In the genomic region with DNA sequence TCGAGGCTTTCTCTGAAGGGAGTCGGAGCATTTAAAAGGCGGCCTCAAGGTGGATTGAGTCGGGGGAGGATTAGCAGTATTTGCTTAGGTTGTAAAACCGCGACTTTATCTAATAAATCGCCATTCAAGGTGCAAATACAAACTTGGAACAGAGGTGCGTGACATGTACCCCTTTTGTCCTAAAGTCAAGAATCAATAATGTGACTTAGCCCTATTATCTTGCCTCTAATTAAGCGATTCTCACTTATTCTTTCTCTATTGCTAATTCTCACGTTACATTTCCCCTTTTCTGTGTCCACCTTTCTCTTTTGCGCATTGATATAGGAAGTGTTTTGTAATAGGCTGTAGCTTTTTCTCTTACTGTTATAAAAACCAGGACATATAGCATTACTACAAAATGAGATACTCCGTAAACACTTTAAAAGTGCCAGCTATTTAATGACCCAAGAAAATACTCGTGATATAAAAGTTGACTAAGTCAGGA, we compare ENCODE assay signal across 8 cellular contexts. TPM values are rescaled to one million over a fixed set of nuclear protein-coding genes. Genes with fewer than 3 reads are reported as not detected.
DNase-seq lines count a peak whose midpoint lies in the region; ATAC-seq, FAIRE-seq and TF ChIP-seq lines count a peak whose summit lies in the region.

No MANE protein-coding gene starts in this region.

- no peak overlapping the region for H3K4me3 Mint-ChIP-seq in activated T-helper 2 cell treated with anti-CD3 and anti-CD28 coated beads, Interferon-gamma antibody, Interleukin-2, Interleukin-4, amounts not matched to agents 10 μg/mL and 5 μg/mL and 100 μg/mL, durations not matched to agents 14 hours and 24 hours and 36 hours (ENCODE audit: low read depth)

- H3K9me3 Mint-ChIP-seq in activated T-helper 2 cell treated with anti-CD3 and anti-CD28 coated beads, Interferon-gamma antibody, Interleukin-2, Interleukin-4, amounts not matched to agents 10 μg/mL and 5 μg/mL and 100 μg/mL, durations not matched to agents 14 hours and 24 hours and 36 hours = no peaks in the 10 kb centered on the region

- CTCF ChIA-PET in GM10248 (lab: Yijun Ruan, JAX) = interaction anchor here (1.5 to 4.7 kb wide), 3 partner anchors 11 to 25 kb away, joined by 3 to 27 read pairs (median 3); no protein-coding TSS in a partner anchor

- H3K27me3 ChIP-seq in aorta (ENCODE audit: control insufficient read depth in 1 of 2, insufficient read depth in 2 of 2, low read length in 1 of 2) = no peaks in the 10 kb centered on the region

- H3K27me3 Mint-ChIP-seq in activated T-helper 2 cell treated with anti-CD3 and anti-CD28 coated beads, Interferon-gamma antibody, Interleukin-2, Interleukin-4, amounts not matched to agents 10 μg/mL and 5 μg/mL and 100 μg/mL, durations not matched to agents 14 hours and 24 hours and 36 hours (ENCODE audit: low read depth) = no peaks in the 10 kb centered on the region

- peak overlapping the region; percentile 71 to 93 for H3K9ac ChIP-seq in kidney (ENCODE audit: low read length in 2 of 2)

- H3K27ac Mint-ChIP-seq in activated T-helper 2 cell treated with anti-CD3 and anti-CD28 coated beads, Interferon-gamma antibody, Interleukin-2, Interleukin-4, amounts not matched to agents 10 μg/mL and 5 μg/mL and 100 μg/mL, durations not matched to agents 14 hours and 24 hours and 36 hours = no peak overlapping the region

- TF ChIP-seq CTCF in GM10248 (IDR thresholded peaks at IDR 0.05; ENCODE audit: control extremely low read depth, extremely low read depth, low read depth, missing control alignments) (no peak), HFF-Myc (IDR thresholded peaks at IDR 0.05; ENCODE audit: low read depth, low read length, missing control alignments) (no peak), kidney (IDR thresholded peaks at IDR 0.05; ENCODE audit: borderline replicate concordance, extremely low read depth, insufficient read depth) (no peak)

- 0 to 1% methylated on average over 13 of the region's 13 CpGs for WGBS in aorta, 2 donors

- H3K4me1 ChIP-seq in kidney (ENCODE audit: control insufficient read depth in 1 of 2, insufficient read depth in 1 of 2, low read depth in 1 of 2, low read length in 2 of 2) = peaks cover 3 to 5% of the 10 kb centered on the region in 2 donors
- H3K4me1 ChIP-seq in aorta (ENCODE audit: control insufficient read depth in 1 of 2, insufficient read depth in 2 of 2, low read length in 2 of 2) = peaks cover 0 to 2% of the 10 kb centered on the region in 2 donors

- peak; percentile 15 for ATAC-seq in SK-N-SH treated with all-trans-retinoic acid at 6 μM for 48 hours
- no peak for ATAC-seq in aorta (ENCODE audit: low FRiP score)
- ATAC-seq in left colon = no peak

- DNase-seq in GM10248 (ENCODE audit: extremely low spot score) (peak; percentile 25), HFF-Myc (ENCODE audit: extremely low read depth, low read depth) (no peak), kidney (no peak), aorta (no peak), left colon (no peak), NCI-H1417 treated with DMSO at 0.1 percent for 48 hours (lab: John Stamatoyannopoulos, UW) (no peak)
- no peak for DNase-seq in activated T-helper 2 cell treated with anti-CD3 and anti-CD28 coated beads, Interferon-gamma antibody, Interleukin-2, Interleukin-4, amounts not matched to agents 10 μg/mL and 5 μg/mL and 100 μg/mL, durations not matched to agents 14 hours and 24 hours and 36 hours (ENCODE audit: low spot score)

- peaks cover 36% of the 10 kb centered on the region for H3K4me1 Mint-ChIP-seq in activated T-helper 2 cell treated with anti-CD3 and anti-CD28 coated beads, Interferon-gamma antibody, Interleukin-2, Interleukin-4, amounts not matched to agents 10 μg/mL and 5 μg/mL and 100 μg/mL, durations not matched to agents 14 hours and 24 hours and 36 hours (ENCODE audit: low read depth)

- no peak for FAIRE-seq in kidney (lab: Jason Lieb, UNC)

- H3K9me3 ChIP-seq in kidney (ENCODE audit: control insufficient read depth in 1 of 2, low read length in 2 of 2) (no peaks in the 10 kb centered on the region), aorta (ENCODE audit: control insufficient read depth, low read length) (no peaks in the 10 kb centered on the region)

- H3K4me3 ChIP-seq in HFF-Myc (replicated peaks; ENCODE audit: low read depth, low read length) = peak overlapping the region; percentile 69
- H3K4me3 ChIP-seq in kidney (ENCODE audit: low read length in 2 of 2) = peak overlapping the region; percentile 98 to 99
- H3K4me3 ChIP-seq in aorta (ENCODE audit: low read length in 2 of 2) = peak overlapping the region; percentile 83 to 91

- POLR2A ChIA-PET in GM10248 (lab: Yijun Ruan, JAX) = interaction anchor here (0.5 to 1.0 kb wide), 2 partner anchors 10 to 335 kb away, joined by 3 read pairs; no protein-coding TSS in a partner anchor

- H3K36me3 Mint-ChIP-seq in activated T-helper 2 cell treated with anti-CD3 and anti-CD28 coated beads, Interferon-gamma antibody, Interleukin-2, Interleukin-4, amounts not matched to agents 10 μg/mL and 5 μg/mL and 100 μg/mL, durations not matched to agents 14 hours and 24 hours and 36 hours (ENCODE audit: low read depth) = peaks cover 20% of the 10 kb centered on the region

- H3K27ac ChIP-seq in kidney (ENCODE audit: low read depth in 2 of 2, low read length in 2 of 2) (peak overlapping the region; percentile 18 to 78), aorta (ENCODE audit: low read depth in 1 of 2, low read length in 2 of 2) (peak overlapping the region in 1 of 2 donors; percentile 78)

- no peaks in the 10 kb centered on the region for H3K36me3 ChIP-seq in kidney (ENCODE audit: control insufficient read depth in 1 of 2, insufficient read depth in 2 of 2, low read length in 2 of 2)
- no peaks in the 10 kb centered on the region for H3K36me3 ChIP-seq in aorta (ENCODE audit: control insufficient read depth in 1 of 2, insufficient read depth in 2 of 2, low read length in 1 of 2)

- intact Hi-C loops in kidney (cut with DNase I) (no loop called here), aorta (cut with DNase I) (loop anchor here in 1 of 2 donors (5.0 kb wide), 1 partner anchor 217 kb away; no protein-coding TSS in a partner anchor), left colon (cut with DNase I, micrococcal nuclease) (no loop called here)
- intact Hi-C loops in activated T-helper 2 cell treated with anti-CD3 and anti-CD28 coated beads, Interferon-gamma antibody, Interleukin-2, Interleukin-4, amounts not matched to agents 10 μg/mL and 5 μg/mL and 100 μg/mL, durations not matched to agents 14 hours and 24 hours and 36 hours (cut with micrococcal nuclease) = loop anchor here (2.0 to 10.0 kb wide), 4 partner anchors 18 to 1760 kb away; a partner anchor contains a TSS

TF ChIP-seq in SK-N-SH treated with all-trans-retinoic acid at 6 μM for 48 hours, 23 proteins besides CTCF, POLR2A, EP300 and RAD21 (continues in another document):
- TF ChIP-seq SNAI2 (CRISPR knock-in tag; IDR thresholded peaks at IDR 0.05) (no peak), PPARA (CRISPR knock-in tag; IDR thresholded peaks at IDR 0.05; ENCODE audit: borderline replicate concordance) (no peak), ARNTL (CRISPR knock-in tag; IDR thresholded peaks at IDR 0.05; ENCODE audit: borderline replicate concordance, low read depth) (no peak), ZFP3 (CRISPR knock-in tag; IDR thresholded peaks at IDR 0.05) (no peak), ZNF70 (CRISPR knock-in tag; IDR thresholded peaks at IDR 0.05) (no peak), ESRRG (CRISPR knock-in tag; IDR thresholded peaks at IDR 0.05) (no peak), TCF4 (CRISPR knock-in tag; IDR thresholded peaks at IDR 0.05; ENCODE audit: borderline replicate concordance) (no peak), CSDC2 (CRISPR knock-in tag; IDR thresholded peaks at IDR 0.05) (no peak), RARB (CRISPR knock-in tag; IDR thresholded peaks at IDR 0.05) (no peak), ZNF8 (CRISPR knock-in tag; IDR thresholded peaks at IDR 0.05) (no peak), ZNF565 (CRISPR knock-in tag; conservative IDR thresholded peaks at IDR 0.05; ENCODE audit: low read depth) (no peak), ISL1 (CRISPR knock-in tag; IDR thresholded peaks at IDR 0.05) (no peak)
- TF ChIP-seq, protein P1, sequence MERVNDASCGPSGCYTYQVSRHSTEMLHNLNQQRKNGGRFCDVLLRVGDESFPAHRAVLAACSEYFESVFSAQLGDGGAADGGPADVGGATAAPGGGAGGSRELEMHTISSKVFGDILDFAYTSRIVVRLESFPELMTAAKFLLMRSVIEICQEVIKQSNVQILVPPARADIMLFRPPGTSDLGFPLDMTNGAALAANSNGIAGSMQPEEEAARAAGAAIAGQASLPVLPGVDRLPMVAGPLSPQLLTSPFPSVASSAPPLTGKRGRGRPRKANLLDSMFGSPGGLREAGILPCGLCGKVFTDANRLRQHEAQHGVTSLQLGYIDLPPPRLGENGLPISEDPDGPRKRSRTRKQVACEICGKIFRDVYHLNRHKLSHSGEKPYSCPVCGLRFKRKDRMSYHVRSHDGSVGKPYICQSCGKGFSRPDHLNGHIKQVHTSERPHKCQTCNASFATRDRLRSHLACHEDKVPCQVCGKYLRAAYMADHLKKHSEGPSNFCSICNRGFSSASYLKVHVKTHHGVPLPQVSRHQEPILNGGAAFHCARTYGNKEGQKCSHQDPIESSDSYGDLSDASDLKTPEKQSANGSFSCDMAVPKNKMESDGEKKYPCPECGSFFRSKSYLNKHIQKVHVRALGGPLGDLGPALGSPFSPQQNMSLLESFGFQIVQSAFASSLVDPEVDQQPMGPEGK (CRISPR knock-in tag; IDR thresholded peaks at IDR 0.05; ENCODE audit: borderline replicate concordance) = no peak

RNA-seq across cellular contexts. Expression of a gene that starts 0.6 kb away (rescaled TPM):
- total RNA-seq in kidney (101 TPM), aorta (100 to 1,000 TPM; 133 to 164 TPM), left colon (100 to 1,000 TPM in 1 of 2 donors, 10 to 100 TPM in 1; 91.2 to 107 TPM)
- polyA plus RNA-seq in kidney (ENCODE audit: insufficient read depth, low read depth, low replicate concordance) (51.0 TPM), aorta (10 to 100 TPM; 66.5 to 80.8 TPM)
- 52.7 and 61.6 TPM in 2 replicates for total RNA-seq in activated T-helper 2 cell treated with anti-CD3 and anti-CD28 coated beads, Interferon-gamma antibody, Interleukin-2, Interleukin-4, amounts not matched to agents 10 μg/mL and 5 μg/mL and 100 μg/mL, durations not matched to agents 14 hours and 24 hours and 36 hours

RNA-seq across cellular contexts. Expression of a gene that starts 41.6 kb away (rescaled TPM):
- total RNA-seq in kidney = 315 TPM
- 812 TPM for polyA plus RNA-seq in kidney (ENCODE audit: insufficient read depth, low read depth, low replicate concordance)
- 100 to 1,000 TPM; 199 to 312 TPM for total RNA-seq in aorta
- 1,000 to 10,000 TPM in 1 of 2 donors, 100 to 1,000 TPM in 1; 299 to 1,052 TPM for polyA plus RNA-seq in aorta
- total RNA-seq in left colon = 100 to 1,000 TPM; 704 to 802 TPM
- total RNA-seq in activated T-helper 2 cell treated with anti-CD3 and anti-CD28 coated beads, Interferon-gamma antibody, Interleukin-2, Interleukin-4, amounts not matched to agents 10 μg/mL and 5 μg/mL and 100 μg/mL, durations not matched to agents 14 hours and 24 hours and 36 hours = 529 and 542 TPM in 2 replicates
